1 cellular context compared by ENCODE assay signal in genomic region chr17:7491583-7491982, GRCh38.
TF ChIP-seq lines count a peak whose summit lies in the region.

No MANE protein-coding gene starts in this region.

TF ChIP-seq in WTC11, 78 proteins besides CTCF, POLR2A, EP300 and RAD21 (continued from another document):
- TF ChIP-seq, protein P1, sequence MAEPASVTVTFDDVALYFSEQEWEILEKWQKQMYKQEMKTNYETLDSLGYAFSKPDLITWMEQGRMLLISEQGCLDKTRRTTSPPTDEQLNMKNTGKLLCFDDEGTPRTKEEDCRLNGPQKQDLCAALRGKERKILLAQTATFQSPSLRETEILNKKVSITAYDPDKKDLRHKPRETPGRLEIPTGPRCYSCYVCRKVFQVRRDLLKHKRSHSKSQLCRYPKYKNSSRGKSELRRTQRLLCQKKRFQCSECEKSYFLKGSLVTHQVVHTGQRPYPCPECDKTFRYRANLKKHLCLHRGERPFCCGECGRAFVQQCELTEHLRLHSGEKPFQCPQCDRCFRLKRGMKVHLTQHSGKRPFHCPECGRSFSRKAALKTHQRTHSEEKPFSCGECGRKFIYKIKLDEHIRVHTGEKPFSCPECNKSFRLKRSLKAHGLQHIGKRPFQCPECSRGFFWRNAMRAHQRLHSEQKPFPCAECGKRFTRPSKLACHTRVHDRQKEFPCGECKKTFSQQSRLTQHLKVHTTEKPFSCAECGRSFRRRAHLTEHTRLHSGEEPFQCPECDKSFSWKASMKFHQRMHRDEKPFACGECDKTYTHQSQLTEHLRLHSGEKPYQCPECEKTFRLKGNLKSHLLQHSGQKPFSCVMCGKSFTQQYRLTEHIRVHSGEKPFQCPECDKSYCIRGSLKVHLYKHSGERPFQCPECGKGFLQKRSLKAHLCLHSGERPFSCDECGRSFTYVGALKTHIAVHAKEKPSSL (CRISPR knock-in tag; conservative IDR thresholded peaks at IDR 0.05), result no peak
- TF ChIP-seq NR2C2 (CRISPR knock-in tag; IDR thresholded peaks at IDR 0.05), result no peak
TF ChIP-seq in WTC11: peak in this region for 0.
